Comparison of ENCODE assay signal across 23 cellular contexts in genomic region chr2:146659976-146660375, GRCh38.
DNase-seq lines count a peak whose midpoint lies in the region; ATAC-seq, FAIRE-seq and TF ChIP-seq lines count a peak whose summit lies in the region.
"Had no signal": no experiment of that assay in that cellular context is flagged by ENCODE, and none has a peak within 500 bp of the region (broad histone marks: within the 10 kb centered on the region; RNA-seq: fewer than 3 reads in every experiment).

No MANE protein-coding gene starts in this region.

- peak; percentile 48 for FAIRE-seq in H54 (lab: Jason Lieb, UNC)
- FAIRE-seq: A549, GM18507, HepG2 had no signal

- H3K27ac Mint-ChIP-seq in activated naive CD8-positive, alpha-beta T cell treated with anti-CD3 and anti-CD28 coated beads, Interleukin-2, amount 50 U/mL, for 24 hours: no peak overlapping the region
- H3K27ac Mint-ChIP-seq: CD4-positive, alpha-beta memory T cell had no signal

- TF ChIP-seq POLR2A in H54 (IDR thresholded peaks at IDR 0.05; ENCODE audit: low read depth, low read length): no peak

- no peaks in the 10 kb centered on the region for H3K27me3 Mint-ChIP-seq in activated naive CD8-positive, alpha-beta T cell treated with anti-CD3 and anti-CD28 coated beads, Interleukin-2, amount 50 U/mL, for 24 hours
- H3K27me3 Mint-ChIP-seq: CD4-positive, alpha-beta memory T cell had no signal

- no peaks in the 10 kb centered on the region for H3K36me3 Mint-ChIP-seq in activated naive CD8-positive, alpha-beta T cell treated with anti-CD3 and anti-CD28 coated beads, Interleukin-2, amount 50 U/mL, for 24 hours (ENCODE audit: low read depth)
- H3K36me3 Mint-ChIP-seq: CD4-positive, alpha-beta memory T cell had no signal

- DNase-seq in H54 (ENCODE audit: insufficient read length, low spot score) (no peak), amniotic epithelial cell (ENCODE audit: low read depth) (peak; percentile 36), kidney tubule cell (ENCODE audit: low spot score) (peak; percentile 53), skeletal muscle cell (ENCODE audit: low read depth) (peak; percentile 9), NCI-H526 treated with DMSO at 0.1 percent for 48 hours (lab: John Stamatoyannopoulos, UW) (no peak), Ammon's horn (ENCODE audit: low spot score) (no peak)
- no peak for DNase-seq in activated naive CD8-positive, alpha-beta T cell treated with anti-CD3 and anti-CD28 coated beads, Interleukin-2, amount 50 U/mL, for 24 hours
- DNase-seq: CD4-positive, alpha-beta memory T cell; GDM1; KBM-7; NCI-H1092; NCI-H1436; NCI-H187 treated with DMSO at 0.1 percent for 48 hours; NCI-H2107; NCI-H2227 treated with DMSO at 0.1 percent for 48 hours; NCI-H510A treated with DMSO at 0.1 percent for 48 hours; NCI-H774; OCI-M1 had no signal

- no peak overlapping the region for H3K4me3 Mint-ChIP-seq in activated naive CD8-positive, alpha-beta T cell treated with anti-CD3 and anti-CD28 coated beads, Interleukin-2, amount 50 U/mL, for 24 hours
- H3K4me3 Mint-ChIP-seq: CD4-positive, alpha-beta memory T cell had no signal

- peaks cover 3% of the 10 kb centered on the region for H3K9me3 Mint-ChIP-seq in activated naive CD8-positive, alpha-beta T cell treated with anti-CD3 and anti-CD28 coated beads, Interleukin-2, amount 50 U/mL, for 24 hours

- H3K4me1 Mint-ChIP-seq in activated naive CD8-positive, alpha-beta T cell treated with anti-CD3 and anti-CD28 coated beads, Interleukin-2, amount 50 U/mL, for 24 hours: no peaks in the 10 kb centered on the region
- H3K4me1 Mint-ChIP-seq: CD4-positive, alpha-beta memory T cell had no signal

- ATAC-seq in activated naive CD8-positive, alpha-beta T cell treated with anti-CD3 and anti-CD28 coated beads, Interleukin-2, amount 50 U/mL, for 24 hours: no peak
- ATAC-seq: A549, HepG2, Right ventricle myocardium inferior had no signal

- H3K4me3 ChIP-seq in skeletal muscle cell (ENCODE audit: low read depth, low read length): no peak overlapping the region
- H3K4me3 ChIP-seq: A549, SJSA1 had no signal

Comparison
In these comparisons a context has a peak if more than half of its experiments do, and no peak if none do; other contexts are left out.
1. DNase-seq: peak in amniotic epithelial cell (single experiment), kidney tubule cell (single experiment) and skeletal muscle cell (single experiment); none in H54 (single experiment), NCI-H526 treated with DMSO at 0.1 percent for 48 hours (single experiment), activated naive CD8-positive, alpha-beta T cell treated with anti-CD3 and anti-CD28 coated beads, Interleukin-2, amount 50 U/mL, for 24 hours (single experiment) and Ammon's horn (single experiment).